15 cellular contexts compared by ENCODE assay signal in the genomic region with DNA sequence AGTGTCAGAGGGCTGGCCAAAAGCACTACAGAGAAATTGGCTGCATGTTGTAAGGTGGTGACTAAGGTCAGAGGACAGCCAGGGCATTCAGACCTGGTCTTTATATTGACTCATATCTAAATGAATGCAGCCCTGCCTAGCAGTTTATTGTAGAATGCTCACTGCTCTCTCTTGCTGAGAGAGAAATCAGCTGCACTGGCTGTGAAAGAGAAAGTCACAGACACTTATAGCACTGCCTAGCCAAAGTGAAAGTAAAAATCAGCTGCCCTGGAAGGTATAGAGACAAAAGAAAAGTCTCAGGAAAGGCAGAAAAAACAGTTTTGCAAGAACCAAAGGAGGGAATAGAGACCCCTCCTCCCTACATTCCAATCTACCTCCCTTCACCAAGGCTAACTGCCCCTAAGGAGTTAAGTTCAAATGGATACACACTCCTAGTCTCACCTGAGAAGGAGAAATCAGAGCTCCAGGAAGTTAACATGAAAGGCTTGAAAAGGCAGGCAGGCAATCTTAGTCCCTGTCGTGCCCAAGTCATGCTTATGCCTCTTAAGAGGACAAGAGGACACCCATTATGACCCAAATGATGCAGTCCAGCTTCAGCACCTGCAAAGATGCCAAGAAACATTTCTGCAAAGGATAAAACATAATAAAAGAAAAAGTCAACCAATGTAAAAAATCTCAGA.
DNase-seq lines count a peak whose midpoint lies in the region; ATAC-seq and TF ChIP-seq lines count a peak whose summit lies in the region.
"Had no signal": no experiment of that assay in that cellular context is flagged by ENCODE, and none has a peak within 500 bp of the region (broad histone marks: within the 10 kb centered on the region; RNA-seq: fewer than 3 reads in every experiment).

No MANE protein-coding gene starts in this region.

- CTCF ChIA-PET in A673 (lab: Charles Lee), result no interaction called here

- H3K27me3 ChIP-seq in muscle layer of duodenum (ENCODE audit: low read depth, low read length) (no peaks in the 10 kb centered on the region), A673 (replicated peaks; ENCODE audit: insufficient read depth, low read depth, low read length, poor library complexity) (no peaks in the 10 kb centered on the region), ovary (no peaks in the 10 kb centered on the region)
- H3K27me3 ChIP-seq: cardiac muscle cell, pancreas, transverse colon had no signal

- peak; percentile 98 for ATAC-seq in GM18519 (IDR thresholded peaks at IDR 0.05; ENCODE audit: low FRiP score, unreplicated experiment)
- peak; percentile 97 for ATAC-seq in HG02642 (IDR thresholded peaks at IDR 0.05; ENCODE audit: poor library complexity, unreplicated experiment)
- peak; percentile 86 for ATAC-seq in T-helper 17 cell
- ATAC-seq: pancreas had no signal

- H3K27ac Mint-ChIP-seq in T-helper 17 cell, result peak overlapping the region; percentile 93

- H3K27me3 Mint-ChIP-seq in T-helper 17 cell, result no peaks in the 10 kb centered on the region

- H3K9me3 ChIP-seq in T-helper 17 cell (ENCODE audit: control insufficient read depth, low read length, poor library complexity, severe bottlenecking), result no peaks in the 10 kb centered on the region
- no peaks in the 10 kb centered on the region for H3K9me3 ChIP-seq in muscle layer of duodenum (ENCODE audit: control insufficient read depth in 1 of 2, low read length in 2 of 2)
- no peaks in the 10 kb centered on the region for H3K9me3 ChIP-seq in A673 (ENCODE audit: low read depth, low read length, poor library complexity, severe bottlenecking)
- no peaks in the 10 kb centered on the region for H3K9me3 ChIP-seq in ovary
- H3K9me3 ChIP-seq: pancreas, SK-N-SH, transverse colon had no signal

- H3K4me1 ChIP-seq in muscle layer of duodenum (ENCODE audit: control insufficient read depth in 1 of 2, insufficient read depth in 2 of 2, low read length in 2 of 2), result no peaks in the 10 kb centered on the region
- H3K4me1 ChIP-seq in A673 (ENCODE audit: insufficient read depth, low read length, poor library complexity, severe bottlenecking), result no peaks in the 10 kb centered on the region
- no peaks in the 10 kb centered on the region for H3K4me1 ChIP-seq in ovary (ENCODE audit: insufficient read depth)
- H3K4me1 ChIP-seq: pancreas had no signal

- H3K4me1 Mint-ChIP-seq in T-helper 17 cell, result peaks cover 13% of the 10 kb centered on the region

- BruUV-seq in A673 (replicated peaks; lab: Mats Ljungman, UMichigan), result no TSS peak

- TF ChIP-seq POLR2A in ovary (IDR thresholded peaks at IDR 0.05), result no peak

- intact Hi-C loops in A673 (cut with micrococcal nuclease; ENCODE audit: unreplicated experiment) (no loop called here), ovary (cut with DNase I) (no loop called here)

- DNase-seq in T-helper 17 cell (no peak), A673 (ENCODE audit: low spot score) (no peak), NCI-H128 (lab: John Stamatoyannopoulos, UW; ENCODE audit: unreplicated experiment) (no peak), NCI-H524 treated with DMSO at 0.1 percent for 48 hours (lab: John Stamatoyannopoulos, UW) (no peak), ovary (no peak)
- DNase-seq: DMS 273 treated with DMSO at 0.1 percent for 48 hours, KBM-7, NCI-H446, pancreas, SK-N-SH, transverse colon had no signal

- TF ChIP-seq CTCF in A673 (conservative IDR thresholded peaks at IDR 0.05; ENCODE audit: low read depth, low read length) (no peak), ovary (IDR thresholded peaks at IDR 0.05) (no peak)

- POLR2A ChIA-PET in A673 (lab: Charles Lee; ENCODE audit: low non-redundant PET), result no interaction called here

- H3K36me3 ChIP-seq in muscle layer of duodenum (ENCODE audit: control insufficient read depth in 1 of 2, insufficient read depth in 2 of 2, low read length in 2 of 2) (no peaks in the 10 kb centered on the region), A673 (ENCODE audit: insufficient read depth, low read length, poor library complexity, severe bottlenecking) (no peaks in the 10 kb centered on the region), ovary (no peaks in the 10 kb centered on the region)
- H3K36me3 ChIP-seq: cardiac muscle cell, pancreas, transverse colon had no signal

- H3K4me3 Mint-ChIP-seq in T-helper 17 cell, result peak overlapping the region; percentile 77

- WGBS in ovary, 3 donors, result no CpG with 5 or more reads among the region's 1 CpG

- peak overlapping the region; percentile 51 for H3K27ac ChIP-seq in muscle layer of duodenum (ENCODE audit: low read length)
- H3K27ac ChIP-seq in A673 (ENCODE audit: low read depth, low read length, poor library complexity, severe bottlenecking), result no peak overlapping the region
- no peak overlapping the region for H3K27ac ChIP-seq in ovary
- H3K27ac ChIP-seq: cardiac muscle cell, pancreas had no signal

- no peak for TF ChIP-seq EP300 in ovary (IDR thresholded peaks at IDR 0.05)

- no peaks in the 10 kb centered on the region for H3K36me3 Mint-ChIP-seq in T-helper 17 cell (ENCODE audit: low read depth)

- H3K4me3 ChIP-seq in muscle layer of duodenum (ENCODE audit: low read depth in 1 of 2, low read length in 2 of 2) (peak overlapping the region in 1 of 2 donors; percentile 26), A673 (ENCODE audit: low read depth, low read length, poor library complexity, severe bottlenecking) (no peak overlapping the region), ovary (no peak overlapping the region)
- H3K4me3 ChIP-seq: cardiac muscle cell, pancreas had no signal
